1 cellular context compared by ENCODE assay signal in genomic region chr16:4659363-4660353, GRCh38.
TF ChIP-seq lines count a peak whose summit lies in the region.

No MANE protein-coding gene starts in this region.

TF ChIP-seq in WTC11, 78 proteins besides CTCF, POLR2A, EP300 and RAD21 (continued from another document):
- TF ChIP-seq E2F1 (CRISPR knock-in tag; IDR thresholded peaks at IDR 0.05) (no peak), MLX (CRISPR knock-in tag; IDR thresholded peaks at IDR 0.05) (no peak), JAZF1 (CRISPR knock-in tag; IDR thresholded peaks at IDR 0.05) (no peak)
